In the genomic region with DNA sequence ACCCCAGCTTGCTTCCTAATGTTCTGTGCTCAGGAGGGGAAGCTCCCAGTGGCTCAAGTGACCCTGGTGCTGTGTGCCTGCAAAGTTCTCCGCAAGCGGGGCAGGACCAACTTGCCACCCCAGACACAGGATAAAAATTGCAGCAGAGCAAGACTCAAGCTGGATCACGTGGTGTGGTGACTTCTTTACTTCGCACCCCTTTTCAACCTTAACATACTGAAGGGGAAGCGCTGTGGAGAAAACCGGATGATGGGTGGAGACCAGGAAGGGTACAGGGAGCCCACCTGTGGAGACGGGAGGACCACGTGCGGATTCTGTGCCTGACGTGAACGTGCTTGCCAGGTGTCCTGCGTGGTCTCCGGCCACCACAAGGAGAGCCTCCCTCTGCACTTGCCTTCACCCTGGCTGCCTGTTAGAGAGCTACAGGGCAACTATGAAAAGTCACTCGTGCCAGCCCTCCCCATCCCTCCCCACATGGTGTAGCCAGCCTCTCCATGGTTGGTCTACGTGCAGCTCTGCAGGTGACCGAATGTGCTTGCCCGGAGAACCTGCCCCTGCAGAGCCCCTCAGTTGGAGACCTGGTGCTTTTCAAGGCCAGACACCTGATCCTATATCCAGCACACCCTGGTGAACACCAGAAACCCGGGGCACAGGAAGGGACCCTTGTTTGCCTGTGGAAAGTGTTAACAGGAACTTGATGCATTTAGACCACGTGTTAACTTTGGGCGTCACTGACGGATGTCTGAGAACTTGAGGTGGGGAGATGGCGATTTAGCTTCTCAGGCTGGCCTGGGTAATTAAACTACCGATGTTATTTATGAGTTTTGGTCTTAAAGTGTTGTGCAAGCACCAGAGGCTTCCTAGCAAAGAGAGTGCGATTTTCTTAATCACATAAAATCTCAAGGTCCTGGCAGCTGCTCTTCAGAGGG, we compare ENCODE assay signal across 2 cellular contexts.
TF ChIP-seq lines count a peak whose summit lies in the region.

No MANE protein-coding gene starts in this region.

TF ChIP-seq in HEK293T, 16 proteins besides CTCF, POLR2A, EP300 and RAD21:
- no peak for TF ChIP-seq FOXA1 (IDR thresholded peaks at IDR 0.05)
TF ChIP-seq in HEK293T: peak in this region for 0.

TF ChIP-seq in K562, 482 proteins besides CTCF, POLR2A, EP300 and RAD21:
- TF ChIP-seq, protein P1, sequence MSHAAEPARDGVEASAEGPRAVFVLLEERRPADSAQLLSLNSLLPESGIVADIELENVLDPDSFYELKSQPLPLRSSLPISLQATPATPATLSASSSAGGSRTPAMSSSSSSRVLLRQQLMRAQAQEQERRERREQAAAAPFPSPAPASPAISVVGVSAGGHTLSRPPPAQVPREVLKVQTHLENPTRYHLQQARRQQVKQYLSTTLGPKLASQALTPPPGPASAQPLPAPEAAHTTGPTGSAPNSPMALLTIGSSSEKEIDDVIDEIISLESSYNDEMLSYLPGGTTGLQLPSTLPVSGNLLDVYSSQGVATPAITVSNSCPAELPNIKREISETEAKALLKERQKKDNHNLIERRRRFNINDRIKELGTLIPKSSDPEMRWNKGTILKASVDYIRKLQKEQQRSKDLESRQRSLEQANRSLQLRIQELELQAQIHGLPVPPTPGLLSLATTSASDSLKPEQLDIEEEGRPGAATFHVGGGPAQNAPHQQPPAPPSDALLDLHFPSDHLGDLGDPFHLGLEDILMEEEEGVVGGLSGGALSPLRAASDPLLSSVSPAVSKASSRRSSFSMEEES (CRISPR knock-in tag; IDR thresholded peaks at IDR 0.05) = peak; percentile 35; the same call in 1 of the 2 replicates
- no peak for TF ChIP-seq RAD51 (IDR thresholded peaks at IDR 0.05; ENCODE audit: borderline replicate concordance, low read depth)
